3 cellular contexts compared by ENCODE assay signal in the genomic region with DNA sequence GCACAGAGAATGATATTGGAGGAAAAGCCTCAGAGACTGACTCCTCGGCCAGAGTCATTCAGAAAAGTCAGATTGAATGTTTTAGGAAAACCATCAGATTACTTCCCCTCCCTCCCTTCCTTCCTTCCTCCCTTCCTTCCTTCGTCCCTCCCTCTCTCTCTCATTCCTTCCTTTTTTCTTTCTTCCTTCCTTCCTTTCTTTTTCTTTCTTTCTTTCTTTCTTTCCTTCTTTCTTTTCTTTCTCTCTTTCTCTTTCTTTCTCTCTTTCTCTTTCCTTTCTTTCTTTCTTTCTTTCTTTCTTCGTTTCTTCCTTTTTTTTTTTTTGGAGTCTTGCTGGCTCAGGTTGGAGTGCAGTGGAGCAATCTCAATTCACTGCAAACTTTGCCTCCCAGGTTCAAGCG.
TF ChIP-seq lines count a peak whose summit lies in the region.

No MANE protein-coding gene starts in this region.

TF ChIP-seq in HepG2, 621 proteins besides CTCF, POLR2A, EP300 and RAD21:
- TF ChIP-seq ATM (IDR thresholded peaks at IDR 0.05; ENCODE audit: borderline replicate concordance) (peak; percentile 47; the same call in 1 of the 2 replicates), ZNF598 (CRISPR knock-in tag; IDR thresholded peaks at IDR 0.05; ENCODE audit: borderline replicate concordance) (no peak), STAT5B (CRISPR knock-in tag; IDR thresholded peaks at IDR 0.05) (no peak), ELF4 (CRISPR knock-in tag; IDR thresholded peaks at IDR 0.05; ENCODE audit: borderline replicate concordance) (no peak)
- TF ChIP-seq, protein P1, sequence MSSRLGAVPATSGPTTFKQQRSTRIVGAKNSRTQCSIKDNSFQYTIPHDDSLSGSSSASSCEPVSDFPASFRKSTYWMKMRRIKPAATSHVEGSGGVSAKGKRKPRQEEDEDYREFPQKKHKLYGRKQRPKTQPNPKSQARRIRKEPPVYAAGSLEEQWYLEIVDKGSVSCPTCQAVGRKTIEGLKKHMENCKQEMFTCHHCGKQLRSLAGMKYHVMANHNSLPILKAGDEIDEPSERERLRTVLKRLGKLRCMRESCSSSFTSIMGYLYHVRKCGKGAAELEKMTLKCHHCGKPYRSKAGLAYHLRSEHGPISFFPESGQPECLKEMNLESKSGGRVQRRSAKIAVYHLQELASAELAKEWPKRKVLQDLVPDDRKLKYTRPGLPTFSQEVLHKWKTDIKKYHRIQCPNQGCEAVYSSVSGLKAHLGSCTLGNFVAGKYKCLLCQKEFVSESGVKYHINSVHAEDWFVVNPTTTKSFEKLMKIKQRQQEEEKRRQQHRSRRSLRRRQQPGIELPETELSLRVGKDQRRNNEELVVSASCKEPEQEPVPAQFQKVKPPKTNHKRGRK (CRISPR knock-in tag; IDR thresholded peaks at IDR 0.05) = peak; percentile 75; the same call in 1 of the 2 replicates

TF ChIP-seq in HEK293, 187 proteins besides CTCF, POLR2A, EP300 and RAD21:
- no peak for TF ChIP-seq ZBTB17 (tag by site-specific recombination; IDR thresholded peaks at IDR 0.05)
- TF ChIP-seq ZNF366 (tag by site-specific recombination; conservative IDR thresholded peaks at IDR 0.05) = peak; percentile 85

TF ChIP-seq in K562, 482 proteins besides CTCF, POLR2A, EP300 and RAD21:
- TF ChIP-seq, protein P1 (tag; IDR thresholded peaks at IDR 0.05) = peak; percentile 70
- no peak for TF ChIP-seq ZZZ3 (IDR thresholded peaks at IDR 0.05)
